17 cellular contexts compared by ENCODE assay signal in genomic region chr17:80961516-80961915, GRCh38. TPM values are rescaled to one million over a fixed set of nuclear protein-coding genes. Genes with fewer than 3 reads are reported as not detected.
DNase-seq lines count a peak whose midpoint lies in the region; ATAC-seq and TF ChIP-seq lines count a peak whose summit lies in the region.
"Had no signal": no experiment of that assay in that cellular context is flagged by ENCODE, and none has a peak within 500 bp of the region (broad histone marks: within the 10 kb centered on the region; RNA-seq: fewer than 3 reads in every experiment).

No MANE protein-coding gene starts in this region.

- peak; percentile 24 for DNase-seq in NCI-H1694 treated with DMSO at 0.1 percent for 48 hours (lab: John Stamatoyannopoulos, UW)
- no peak for DNase-seq in activated CD8-positive, alpha-beta memory T cell treated with anti-CD3 and anti-CD28 coated beads, Interleukin-2, amount 10 ng/mL, durations not matched to agents 7 days and 5 days
- DNase-seq in adrenal gland, result no peak
- no peak for DNase-seq in stimulated activated CD8-positive, alpha-beta memory T cell treated with anti-CD3 and anti-CD28 coated beads, Interleukin-4, amount 100 ng/mL, for 48 hours
- DNase-seq: activated gamma-delta T cell; C1 segment of cervical spinal cord; DMS153; naive thymus-derived CD8-positive, alpha-beta T cell; NCI-H1048; NCI-H345; SHP77; T-helper 2 cell had no signal

- H3K4me3 ChIP-seq in gastroesophageal sphincter (no peak overlapping the region), skeletal muscle tissue (ENCODE audit: low read length in 3 of 3) (peak overlapping the region in 1 of 3 donors; percentile 45), adrenal gland (no peak overlapping the region)
- H3K4me3 ChIP-seq: lung had no signal

- H3K27me3 Mint-ChIP-seq in activated CD8-positive, alpha-beta memory T cell treated with anti-CD3 and anti-CD28 coated beads, Interleukin-2, amount 10 ng/mL, durations not matched to agents 7 days and 5 days, result no peaks in the 10 kb centered on the region
- H3K27me3 Mint-ChIP-seq: naive thymus-derived CD8-positive, alpha-beta T cell had no signal

- no peaks in the 10 kb centered on the region for H3K9me3 Mint-ChIP-seq in activated CD8-positive, alpha-beta memory T cell treated with anti-CD3 and anti-CD28 coated beads, Interleukin-2, amount 10 ng/mL, durations not matched to agents 7 days and 5 days (ENCODE audit: low read depth)
- H3K9me3 Mint-ChIP-seq: naive thymus-derived CD8-positive, alpha-beta T cell had no signal

- no peak overlapping the region for H3K27ac Mint-ChIP-seq in activated CD8-positive, alpha-beta memory T cell treated with anti-CD3 and anti-CD28 coated beads, Interleukin-2, amount 10 ng/mL, durations not matched to agents 7 days and 5 days
- H3K27ac Mint-ChIP-seq: naive thymus-derived CD8-positive, alpha-beta T cell had no signal

- H3K27ac ChIP-seq in gastroesophageal sphincter (peak overlapping the region; percentile 67 to 99 (median 94)), skeletal muscle tissue (ENCODE audit: low read depth, low read length) (peak overlapping the region; percentile 85), adrenal gland (peak overlapping the region in 1 of 5 donors; percentile 30)

- ATAC-seq in gastroesophageal sphincter (no peak), GM18520 (IDR thresholded peaks at IDR 0.05; ENCODE audit: unreplicated experiment) (no peak)
- no peak for ATAC-seq in activated CD8-positive, alpha-beta memory T cell treated with anti-CD3 and anti-CD28 coated beads, Interleukin-2, amount 10 ng/mL, durations not matched to agents 7 days and 5 days
- ATAC-seq: naive thymus-derived CD8-positive, alpha-beta T cell had no signal

- 0 out of 3 replicates have a peak, but pooled peaks have one; percentile 14 for TF ChIP-seq CTCF in GM12872 (IDR thresholded peaks at IDR 0.05; ENCODE audit: insufficient read depth, low read depth, low read length)
- peak in 2 of 4 experiments; percentile 9 to 24 for TF ChIP-seq CTCF in gastroesophageal sphincter (IDR thresholded peaks at IDR 0.05)
- no peak for TF ChIP-seq CTCF in adrenal gland (IDR thresholded peaks at IDR 0.05)

- peaks cover 0 to 48% (median 27%) of the 10 kb centered on the region in 3 donors for H3K4me1 ChIP-seq in gastroesophageal sphincter
- H3K4me1 ChIP-seq in skeletal muscle tissue (ENCODE audit: control insufficient read depth in 3 of 3, insufficient read depth in 3 of 3, low read length in 3 of 3), result peaks cover 35 to 41% (median 39%) of the 10 kb centered on the region in 3 donors
- peaks cover 3 to 17% of the 10 kb centered on the region in 2 donors for H3K4me1 ChIP-seq in adrenal gland (replicated peaks in 1 of 2)

- CTCF ChIA-PET in activated CD8-positive, alpha-beta memory T cell treated with anti-CD3 and anti-CD28 coated beads, Interleukin-2, amount 10 ng/mL, durations not matched to agents 7 days and 5 days (lab: Charles Lee), result interaction anchor here (1.2 kb wide), 1 partner anchor 10 kb away, joined by 3 read pairs; no protein-coding TSS in a partner anchor

- 68% methylated on average over 6 of the region's 12 CpGs; no CpG with 5 or more reads in 1 of the 2 donors for WGBS in gastroesophageal sphincter (ENCODE audit: low coverage in 1 of 2), 2 donors
- WGBS in adrenal gland, 4 donors, result 79 to 96% (median 85%) methylated on average over 5 to 12 of the region's 12 CpGs

- peaks cover 5% of the 10 kb centered on the region for H3K36me3 Mint-ChIP-seq in activated CD8-positive, alpha-beta memory T cell treated with anti-CD3 and anti-CD28 coated beads, Interleukin-2, amount 10 ng/mL, durations not matched to agents 7 days and 5 days

- peaks cover 0 to 41% of the 10 kb centered on the region in 2 donors for H3K36me3 ChIP-seq in gastroesophageal sphincter
- peaks cover 4 to 7% (median 4%) of the 10 kb centered on the region in 3 donors for H3K36me3 ChIP-seq in skeletal muscle tissue (ENCODE audit: control insufficient read depth in 3 of 3, insufficient read depth in 3 of 3, low read length in 3 of 3)
- H3K36me3 ChIP-seq in adrenal gland (replicated peaks in 1 of 2), result no peaks in the 10 kb centered on the region

- no peak for TF ChIP-seq EP300 in gastroesophageal sphincter (IDR thresholded peaks at IDR 0.05)

- no peaks in the 10 kb centered on the region for H3K4me1 Mint-ChIP-seq in activated CD8-positive, alpha-beta memory T cell treated with anti-CD3 and anti-CD28 coated beads, Interleukin-2, amount 10 ng/mL, durations not matched to agents 7 days and 5 days
- H3K4me1 Mint-ChIP-seq: naive thymus-derived CD8-positive, alpha-beta T cell had no signal

- H3K9me3 ChIP-seq in gastroesophageal sphincter (no peaks in the 10 kb centered on the region), skeletal muscle tissue (ENCODE audit: control insufficient read depth in 3 of 3, low read length in 3 of 3) (no peaks in the 10 kb centered on the region), adrenal gland (replicated peaks in 1 of 3) (no peaks in the 10 kb centered on the region)

- H3K9ac ChIP-seq in skeletal muscle tissue (ENCODE audit: low read depth in 1 of 3, low read length in 3 of 3), result peak overlapping the region in 2 of 3 donors; percentile 60 to 75

- H3K27me3 ChIP-seq in gastroesophageal sphincter, result no peaks in the 10 kb centered on the region
- H3K27me3 ChIP-seq in skeletal muscle tissue (ENCODE audit: control insufficient read depth in 3 of 3, insufficient read depth in 3 of 3, low read length in 3 of 3), result no peaks in the 10 kb centered on the region
- H3K27me3 ChIP-seq in adrenal gland, result no peaks in the 10 kb centered on the region

- H3K4me3 Mint-ChIP-seq in activated CD8-positive, alpha-beta memory T cell treated with anti-CD3 and anti-CD28 coated beads, Interleukin-2, amount 10 ng/mL, durations not matched to agents 7 days and 5 days, result no peak overlapping the region
- H3K4me3 Mint-ChIP-seq: naive thymus-derived CD8-positive, alpha-beta T cell had no signal

- TF ChIP-seq POLR2A in gastroesophageal sphincter (IDR thresholded peaks at IDR 0.05) (no peak), adrenal gland (IDR thresholded peaks at IDR 0.05) (no peak)

- intact Hi-C loops in adrenal gland (cut with DNase I), result no loop called here

RNA-seq across cellular contexts. Expression of gene CHMP6, which starts 30.1 kb away (rescaled TPM):
- total RNA-seq in gastroesophageal sphincter (10 to 100 TPM; 17.6 to 26.0 (median 19.0) TPM), skeletal muscle tissue (12.5 TPM), adrenal gland (10 to 100 TPM; 22.6 to 35.3 (median 27.0) TPM)
- 10 to 100 TPM; 29.8 to 34.6 TPM for total RNA-seq in activated CD8-positive, alpha-beta memory T cell treated with anti-CD3 and anti-CD28 coated beads, Interleukin-2, amount 10 ng/mL, durations not matched to agents 7 days and 5 days
- 10 to 100 TPM; 23.8 to 33.7 (median 24.4) TPM for polyA plus RNA-seq in adrenal gland
